27 cellular contexts compared by ENCODE assay signal in genomic region chr3:103365467-103365866, GRCh38.
"Had no signal": no experiment of that assay in that cellular context is flagged by ENCODE, and none has a peak within 500 bp of the region (broad histone marks: within the 10 kb centered on the region; RNA-seq: fewer than 3 reads in every experiment).

No MANE protein-coding gene starts in this region.

- ATAC-seq: effector memory CD8-positive, alpha-beta T cell; esophagus mucosa; gastrocnemius medialis; heart left ventricle; left cardiac atrium; left lung; left ventricle myocardium superior; lower lobe of right lung; mucosa of descending colon had no signal

- H3K4me3 Mint-ChIP-seq: dendritic cell treated with granulocyte-macrophage colony-stimulating factor and Interleukin-4, amounts not matched to agents 40 ng/mL and 50 ng/mL, for 4 days; effector memory CD8-positive, alpha-beta T cell; endodermal cell; immature natural killer cell; mesothelial cell of epicardium; naive B cell had no signal

- H3K27me3 ChIP-seq: colonic mucosa, esophagus squamous epithelium, gastrocnemius medialis, heart left ventricle, hepatocyte, left lung had no signal

- H3K36me3 ChIP-seq: colonic mucosa, esophagus squamous epithelium, gastrocnemius medialis, heart left ventricle, left lung, lower lobe of right lung had no signal

- H3K36me3 Mint-ChIP-seq: immature natural killer cell, mesothelial cell of epicardium, naive B cell had no signal

- H3K27ac Mint-ChIP-seq: dendritic cell treated with granulocyte-macrophage colony-stimulating factor and Interleukin-4, amounts not matched to agents 40 ng/mL and 50 ng/mL, for 4 days; effector memory CD8-positive, alpha-beta T cell; endodermal cell; immature natural killer cell; mesothelial cell of epicardium had no signal

- H3K27me3 Mint-ChIP-seq: dendritic cell treated with granulocyte-macrophage colony-stimulating factor and Interleukin-4, amounts not matched to agents 40 ng/mL and 50 ng/mL, for 4 days; effector memory CD8-positive, alpha-beta T cell; naive B cell had no signal

- H3K9me3 ChIP-seq: colonic mucosa, esophagus squamous epithelium, gastrocnemius medialis, left lung, lower lobe of right lung, mucosa of descending colon had no signal

- H3K9me3 Mint-ChIP-seq: dendritic cell treated with granulocyte-macrophage colony-stimulating factor and Interleukin-4, amounts not matched to agents 40 ng/mL and 50 ng/mL, for 4 days; endodermal cell; mesothelial cell of epicardium had no signal

- H3K4me1 ChIP-seq: colonic mucosa, esophagus squamous epithelium, gastrocnemius medialis, heart left ventricle, left lung, lower lobe of right lung had no signal

- H2AFZ ChIP-seq: hepatocyte had no signal

- H3K79me2 ChIP-seq: hepatocyte had no signal

- FAIRE-seq: endometrium had no signal

- DNase-seq: colonic mucosa; cortex of kidney; effector CD8-positive, alpha-beta T cell; effector memory CD8-positive, alpha-beta T cell; endodermal cell; erythroblast; esophagus squamous epithelium; foreskin fibroblast; foreskin melanocyte; gastrocnemius medialis; heart left ventricle; hypothalamus; immature natural killer cell; islet precursor cell; left cardiac atrium; left lung; left ventricle myocardium superior; lower lobe of right lung; mesenchymal stem cell; mucosa of descending colon; naive B cell had no signal

- H3K4me3 ChIP-seq: colonic mucosa, esophagus squamous epithelium, gastrocnemius medialis, heart left ventricle, hepatocyte, left lung, lower lobe of right lung, mucosa of descending colon had no signal

- H3K4me2 ChIP-seq: hepatocyte had no signal

- H3K4me1 Mint-ChIP-seq: endodermal cell, immature natural killer cell, mesothelial cell of epicardium, naive B cell had no signal

- H3K27ac ChIP-seq: colonic mucosa, epithelial cell of prostate, esophagus squamous epithelium, gastrocnemius medialis, heart left ventricle, hepatocyte, left lung, lower lobe of right lung had no signal
